In the genomic region with DNA sequence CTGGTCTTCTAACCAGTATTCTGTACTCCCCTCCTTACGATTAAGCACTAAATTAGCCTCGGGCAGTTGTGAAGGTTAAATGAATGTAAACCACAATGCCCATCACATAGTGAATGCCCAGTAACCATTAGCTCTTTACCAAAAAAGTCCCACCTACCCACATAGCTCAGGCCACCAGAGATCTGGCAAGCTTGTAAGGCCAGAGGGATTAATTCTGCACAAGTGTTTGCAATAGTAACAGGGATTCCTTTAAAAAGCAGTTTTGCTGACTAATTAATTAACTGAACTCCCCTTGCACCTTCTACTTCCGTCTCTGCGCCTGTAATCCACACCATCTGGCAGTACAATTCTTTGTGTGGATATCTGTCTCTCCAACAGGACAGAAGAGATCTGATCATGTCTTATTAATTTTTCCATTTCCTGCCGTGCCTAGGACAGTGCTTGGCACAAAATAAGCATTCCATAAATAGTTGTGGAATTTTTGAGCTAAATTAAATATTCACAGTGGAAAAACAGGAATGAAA, we compare ENCODE assay signal across 1 cellular context.
A peak's percentile ranks its signal among the peaks of the same experiment; 100 is the strongest.
TF ChIP-seq lines count a peak whose summit lies in the region.

No MANE protein-coding gene starts in this region.

TF ChIP-seq in IMR-90, 13 proteins besides CTCF, POLR2A, EP300 and RAD21:
- peak; percentile 54 for TF ChIP-seq MAFK (IDR thresholded peaks at IDR 0.05; ENCODE audit: low read depth, low read length)
- TF ChIP-seq, protein P1, sequence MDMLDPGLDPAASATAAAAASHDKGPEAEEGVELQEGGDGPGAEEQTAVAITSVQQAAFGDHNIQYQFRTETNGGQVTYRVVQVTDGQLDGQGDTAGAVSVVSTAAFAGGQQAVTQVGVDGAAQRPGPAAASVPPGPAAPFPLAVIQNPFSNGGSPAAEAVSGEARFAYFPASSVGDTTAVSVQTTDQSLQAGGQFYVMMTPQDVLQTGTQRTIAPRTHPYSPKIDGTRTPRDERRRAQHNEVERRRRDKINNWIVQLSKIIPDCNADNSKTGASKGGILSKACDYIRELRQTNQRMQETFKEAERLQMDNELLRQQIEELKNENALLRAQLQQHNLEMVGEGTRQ (IDR thresholded peaks at IDR 0.05; ENCODE audit: low read depth, low read length) = no peak
